In genomic region chr11:115452245-115452644, GRCh38 we compare ENCODE assay signal across 30 cellular contexts. TPM values are rescaled to one million over a fixed set of nuclear protein-coding genes. Genes with fewer than 3 reads are reported as not detected.
DNase-seq lines count a peak whose midpoint lies in the region; ATAC-seq, FAIRE-seq and TF ChIP-seq lines count a peak whose summit lies in the region.
"Had no signal": no experiment of that assay in that cellular context is flagged by ENCODE, and none has a peak within 500 bp of the region (broad histone marks: within the 10 kb centered on the region; RNA-seq: fewer than 3 reads in every experiment).

No MANE protein-coding gene starts in this region.

- H3K9ac ChIP-seq in HepG2 (ENCODE audit: insufficient read depth, low read depth, low read length) = no peak overlapping the region
- H3K9ac ChIP-seq: GM23248 had no signal

- H3K9me3 ChIP-seq in HepG2 (ENCODE audit: low read length) (peaks cover 9% of the 10 kb centered on the region), esophagus muscularis mucosa (peaks cover 0 to 16% (median 13%) of the 10 kb centered on the region in 4 donors)
- H3K9me3 ChIP-seq: neutrophil, prostate gland had no signal

- TF ChIP-seq EP300 in HepG2 (IDR thresholded peaks at IDR 0.05; ENCODE audit: low read depth in 2 of 2, low read length in 2 of 2) (no peak), HepG2 (CRISPR knock-in tag; IDR thresholded peaks at IDR 0.05; ENCODE audit: borderline replicate concordance) (no peak), esophagus muscularis mucosa (IDR thresholded peaks at IDR 0.05) (no peak)

- no peak overlapping the region for H3K27ac ChIP-seq in HepG2 (ENCODE audit: extremely low read length, insufficient read depth, low read length)
- no peak overlapping the region for H3K27ac ChIP-seq in esophagus muscularis mucosa (replicated peaks in 1 of 4)
- H3K27ac ChIP-seq: coronary artery, epithelial cell of prostate, GM23248, left ventricle myocardium inferior, neutrophil, prostate gland, SK-N-MC, thoracic aorta, uterus had no signal

- in situ Hi-C loops in HepG2 (cut with HindIII; ENCODE audit: extremely low pct_ligation_motif_present, low pct_unique_long_range_greater_than_20kb) = no loop called here

- peaks cover 42% of the 10 kb centered on the region for H3K79me2 ChIP-seq in HepG2 (ENCODE audit: insufficient read depth, low read length)

- POLR2A ChIA-PET in HepG2 (lab: Yijun Ruan, JAX) = no interaction called here

- FAIRE-seq in HepG2 (lab: Jason Lieb, UNC) = no peak

- 37% methylated on average over 3 of the region's 3 CpGs for WGBS in HepG2 (ENCODE audit: low lambda C conversion rate)
- 72% methylated on average over 3 of the region's 3 CpGs for WGBS in esophagus muscularis mucosa

- H4K20me1 ChIP-seq in HepG2 (ENCODE audit: insufficient read depth, low read length) = no peaks in the 10 kb centered on the region; the same call in none of the 2 replicates

- intact Hi-C loops in HepG2 (cut with micrococcal nuclease; ENCODE audit: unreplicated experiment) = no loop called here
- intact Hi-C loops in esophagus muscularis mucosa (cut with DNase I) = no loop called here

- no peak for TF ChIP-seq POLR2A in HepG2 (IDR thresholded peaks at IDR 0.05; ENCODE audit: insufficient read depth in 1 of 2, low read depth in 2 of 2, low read length in 2 of 2)
- TF ChIP-seq POLR2A in esophagus muscularis mucosa (IDR thresholded peaks at IDR 0.05; ENCODE audit: low read depth) = no peak

- H3K36me3 ChIP-seq in HepG2 (replicated peaks in 1 of 2; ENCODE audit: control insufficient read depth in 1 of 2, insufficient read depth in 2 of 2, low read length in 2 of 2) (peaks cover 0 to 1% of the 10 kb centered on the region in 2 experiments; a peak in 2 of 5 replicates), esophagus muscularis mucosa (no peaks in the 10 kb centered on the region)
- H3K36me3 ChIP-seq: left ventricle myocardium inferior, neutrophil, prostate gland, thoracic aorta, uterus had no signal

- no peak overlapping the region for H2AFZ ChIP-seq in HepG2 (ENCODE audit: low read length)
- H2AFZ ChIP-seq: GM23248 had no signal

- no peak for ATAC-seq in HepG2
- ATAC-seq: activated T-cell treated with anti-CD3 and anti-CD28 coated beads, Interleukin-2, amount 50 U/mL, for 72 hours; sciatic nerve; stimulated activated naive CD8-positive, alpha-beta T cell treated with anti-CD3 and anti-CD28 coated beads, Interleukin-15, amount 100 ng/mL, for 72 hours had no signal

- peaks cover 33% of the 10 kb centered on the region for H3K4me1 ChIP-seq in HepG2 (ENCODE audit: insufficient read depth, low read length)
- no peaks in the 10 kb centered on the region for H3K4me1 ChIP-seq in esophagus muscularis mucosa
- H3K4me1 ChIP-seq: prostate gland, uterus had no signal

- BruUV-seq in HepG2 (replicated peaks; lab: Mats Ljungman, UMichigan) = no TSS peak

- TF ChIP-seq RAD21 in HepG2 (CRISPR knock-in tag; IDR thresholded peaks at IDR 0.05) = no peak

- H3K4me2 ChIP-seq in HepG2 (ENCODE audit: low read depth, low read length) = no peak overlapping the region

- TF ChIP-seq CTCF in HepG2 (CRISPR knock-in tag; IDR thresholded peaks at IDR 0.05) (no peak), esophagus muscularis mucosa (IDR thresholded peaks at IDR 0.05) (no peak)

- peak in 2 of 3 experiments; percentile 45 to 53 for DNase-seq in NCI-H1417 (lab: John Stamatoyannopoulos, UW)
- DNase-seq in NCI-H1417 treated with DMSO at 0.1 percent for 48 hours (lab: John Stamatoyannopoulos, UW) = no peak
- DNase-seq in LoVo (ENCODE audit: low spot score) = peak; percentile 9
- peak; percentile 56 for DNase-seq in NCI-H69 (lab: John Stamatoyannopoulos, UW)
- DNase-seq in HepG2 (ENCODE audit: low spot score) = peak; percentile 20
- no peak for DNase-seq in esophagus muscularis mucosa (ENCODE audit: extremely low spot score)
- DNase-seq in foreskin melanocyte = no peak
- DNase-seq in NCI-H187 treated with DMSO at 0.1 percent for 48 hours (lab: John Stamatoyannopoulos, UW) = no peak
- DNase-seq: 8988T; activated CD4-positive, alpha-beta T cell treated with anti-CD3 and anti-CD28 coated beads, Interleukin-2, amount 50 U/mL, for 48 hours; activated CD4-positive, CD25-positive, alpha-beta regulatory T cell; activated T-cell treated with anti-CD3 and anti-CD28 coated beads, Interleukin-2, amount 50 U/mL, for 72 hours; CD4-positive, CD25-positive, alpha-beta regulatory T cell; effector memory CD4-positive, alpha-beta T cell; EL; GM23248; KBM-7; left ventricle myocardium inferior; NCI-H1694 treated with DMSO at 0.1 percent for 48 hours; stimulated activated CD4-positive, alpha-beta T cell treated with anti-CD3 and anti-CD28 coated beads, Interleukin-12 subunit alpha, Interleukin-12 subunit beta, amount 100 ng/mL, for 4 hours; stimulated activated CD4-positive, alpha-beta T cell treated with anti-CD3 and anti-CD28 coated beads, Interleukin-2, amount 100 ng/mL, for 48 hours; stimulated activated naive CD8-positive, alpha-beta T cell treated with anti-CD3 and anti-CD28 coated beads, Interleukin-15, amount 100 ng/mL, for 72 hours; uterus had no signal

- CTCF ChIA-PET in HepG2 (lab: Yijun Ruan, JAX; ENCODE audit: low intra/inter-chr PET ratio, low total read pairs) = no interaction called here

- H3K27me3 ChIP-seq in HepG2 (ENCODE audit: control insufficient read depth in 1 of 2, insufficient read depth in 2 of 2, low read length in 2 of 2) (no peaks in the 10 kb centered on the region), esophagus muscularis mucosa (no peaks in the 10 kb centered on the region)
- H3K27me3 ChIP-seq: neutrophil, uterus had no signal

- no peak overlapping the region for H3K4me3 ChIP-seq in HepG2 (replicated peaks in 1 of 3; ENCODE audit: insufficient read depth in 1 of 3, low read depth in 2 of 3, low read length in 3 of 3)
- H3K4me3 ChIP-seq in esophagus muscularis mucosa = no peak overlapping the region
- H3K4me3 ChIP-seq: coronary artery, GM23248, left ventricle myocardium inferior, prostate gland, SK-N-MC, thoracic aorta, uterus had no signal

TF ChIP-seq in HepG2, 621 proteins besides CTCF, POLR2A, EP300 and RAD21 (continues in another document):
- TF ChIP-seq NR2F2 (IDR thresholded peaks at IDR 0.05; ENCODE audit: borderline replicate concordance, low read depth) = no peak
- TF ChIP-seq ZNF737 (CRISPR knock-in tag; IDR thresholded peaks at IDR 0.05; ENCODE audit: borderline replicate concordance) = no peak
- TF ChIP-seq MEIS2 (CRISPR knock-in tag; IDR thresholded peaks at IDR 0.05) = no peak
- no peak for TF ChIP-seq ZNF629 (CRISPR knock-in tag; conservative IDR thresholded peaks at IDR 0.05)

RNA-seq across cellular contexts. Expression of gene CADM1, which starts 52.0 kb away (rescaled TPM):
- 62.2 and 122 TPM in 2 replicates for total RNA-seq in HepG2 (2016; rRNA removed; fragmentation: Illumina TruSeq; extraction: Trizol)
- 20.6 and 22.4 TPM in 2 replicates for total RNA-seq in HepG2 (2016; cell fraction: cytosol; rRNA removed; fragmentation: Illumina TruSeq; extraction: Trizol; ENCODE audit: low read depth)
- 50.3 and 115 TPM in 2 replicates for total RNA-seq in HepG2 (2016; cell fraction: insoluble cytoplasmic fraction; rRNA removed; fragmentation: Illumina TruSeq; extraction: Trizol)
- total RNA-seq in HepG2 (2016; cell fraction: membrane; rRNA removed; fragmentation: Illumina TruSeq; extraction: Trizol) = 22.9 and 28.5 TPM in 2 replicates
- 159 and 163 TPM in 2 replicates for total RNA-seq in HepG2 (2016; cell fraction: nucleus; rRNA removed; fragmentation: Illumina TruSeq; extraction: Trizol)
- polyA plus RNA-seq in HepG2 (2011; rRNA removed) = 61.6 and 71.3 TPM in 2 replicates
- polyA plus RNA-seq in HepG2 (2011; cell fraction: cytosol; rRNA removed) = 52.5 and 58.8 TPM in 2 replicates
- 32.4 and 35.9 TPM in 2 replicates for polyA plus RNA-seq in HepG2 (2011; cell fraction: nucleus; rRNA removed)
- polyA plus RNA-seq in HepG2 (2012) = 84.1 and 86.8 TPM in 2 replicates
- 8.7 and 9.1 TPM in 2 replicates for polyA plus RNA-seq in HepG2 (2016; cell fraction: cytosol; fragmentation: Illumina TruSeq; extraction: Trizol; ENCODE audit: low read depth)
- 40.6 and 51.1 TPM in 2 replicates for polyA plus RNA-seq in HepG2 (2016; cell fraction: insoluble cytoplasmic fraction; fragmentation: Illumina TruSeq; extraction: Trizol; ENCODE audit: low read depth)
- polyA plus RNA-seq in HepG2 (2016; cell fraction: membrane; fragmentation: Illumina TruSeq; extraction: Trizol; ENCODE audit: low read depth) = 8.6 and 11.4 TPM in 2 replicates
- 126 and 127 TPM in 2 replicates for polyA plus RNA-seq in HepG2 (2016; cell fraction: nucleus; fragmentation: Illumina TruSeq; extraction: Trizol; ENCODE audit: insufficient read depth, low read depth)
- 78.2 TPM in 1 of 2 replicates, not detected in the other for polyA minus RNA-seq in HepG2 (2011; rRNA and poly(A)+ RNA removed; ENCODE audit: low replicate concordance)
- 56.0 and 62.6 TPM in 2 replicates for polyA minus RNA-seq in HepG2 (2011; cell fraction: cytosol; rRNA and poly(A)+ RNA removed)
- polyA minus RNA-seq in HepG2 (2011; cell fraction: nucleus; rRNA and poly(A)+ RNA removed) = 161 and 188 TPM in 2 replicates
- 10 to 100 TPM; 10.6 to 15.7 (median 13.8) TPM for total RNA-seq in esophagus muscularis mucosa

Comparison
In these comparisons a context has a peak if more than half of its experiments do, and no peak if none do; other contexts are left out.
1. DNase-seq: peak in NCI-H1417 (2 of 3), LoVo (single experiment), NCI-H69 (single experiment) and HepG2 (single experiment); none in NCI-H1417 treated with DMSO at 0.1 percent for 48 hours (single experiment), esophagus muscularis mucosa (single experiment), foreskin melanocyte (single experiment) and NCI-H187 treated with DMSO at 0.1 percent for 48 hours (single experiment).